11 cellular contexts compared by ENCODE assay signal in the genomic region with DNA sequence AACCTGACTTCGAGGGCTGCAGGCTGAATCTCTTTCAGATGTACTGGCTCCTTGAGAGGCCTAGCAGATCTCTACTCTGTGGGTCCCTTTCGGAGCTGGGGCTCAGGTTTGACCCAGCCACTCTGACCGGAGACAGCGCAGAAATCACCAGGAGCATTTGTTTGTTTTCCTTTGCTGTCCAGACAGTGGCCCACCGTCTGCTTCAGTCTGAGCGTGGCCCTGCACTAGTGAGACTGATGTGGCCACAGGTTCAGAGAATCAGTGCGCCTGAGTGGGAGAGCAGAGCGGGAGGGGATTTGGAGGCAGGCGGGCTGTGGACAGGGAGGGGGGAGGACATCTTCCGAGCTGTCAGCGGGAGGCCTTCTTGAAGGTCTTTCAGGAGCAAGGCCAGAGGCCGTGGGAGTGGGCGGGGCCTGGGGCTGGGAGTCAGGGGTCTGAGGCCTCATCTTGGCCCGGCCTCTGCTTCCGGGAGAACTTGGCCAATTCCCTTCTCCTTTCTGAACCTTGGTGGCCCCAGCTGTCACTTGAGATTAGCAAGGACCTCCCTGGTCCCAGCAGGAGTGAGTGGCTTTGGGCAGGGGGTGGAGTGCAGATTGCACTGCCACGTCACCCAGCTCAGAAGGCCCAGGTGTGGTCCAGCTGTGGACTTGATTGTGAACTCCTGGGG. TPM values are rescaled to one million over a fixed set of nuclear protein-coding genes. Genes with fewer than 3 reads are reported as not detected.
DNase-seq lines count a peak whose midpoint lies in the region; ATAC-seq and TF ChIP-seq lines count a peak whose summit lies in the region.
"Had no signal": no experiment of that assay in that cellular context is flagged by ENCODE, and none has a peak within 500 bp of the region (broad histone marks: within the 10 kb centered on the region; RNA-seq: fewer than 3 reads in every experiment).

No MANE protein-coding gene starts in this region.

- peaks cover 3% of the 10 kb centered on the region for H3K9me3 Mint-ChIP-seq in activated CD4-positive, alpha-beta T cell treated with anti-CD3 and anti-CD28 coated beads for 36 hours (ENCODE audit: low read depth)

- H3K27me3 ChIP-seq in colonic mucosa = no peaks in the 10 kb centered on the region
- no peaks in the 10 kb centered on the region for H3K27me3 ChIP-seq in lung (ENCODE audit: control insufficient read depth, insufficient read depth)
- H3K27me3 ChIP-seq in thymus (ENCODE audit: control insufficient read depth, insufficient read depth) = no peaks in the 10 kb centered on the region

- POLR2A ChIA-PET in activated CD4-positive, alpha-beta T cell treated with anti-CD3 and anti-CD28 coated beads for 36 hours (lab: Charles Lee) = interaction anchor here (0.6 to 0.8 kb wide), 2 partner anchors 8 to 50 kb away, joined by 3 read pairs; no protein-coding TSS in a partner anchor

- intact Hi-C loops in activated CD4-positive, alpha-beta T cell treated with anti-CD3 and anti-CD28 coated beads for 36 hours (cut with DNase I, micrococcal nuclease) = loop anchor here (5.0 to 10.0 kb wide), 6 partner anchors 48 to 900 kb away; partner anchors contain the start of genes KIAA2013 (in 1 of the 2) and UBIAD1 (in 1 of the 2)
- intact Hi-C loops in colonic mucosa (cut with DNase I) = no loop called here

- 50 to 53% methylated on average over 16 of the region's 16 CpGs for WGBS in lung, 2 donors
- 85% methylated on average over 16 of the region's 16 CpGs for WGBS in thymus

- H3K27me3 Mint-ChIP-seq in activated CD4-positive, alpha-beta T cell treated with anti-CD3 and anti-CD28 coated beads for 36 hours = no peaks in the 10 kb centered on the region
- H3K27me3 Mint-ChIP-seq: memory B cell had no signal

- no peaks in the 10 kb centered on the region for H3K36me3 ChIP-seq in colonic mucosa
- no peaks in the 10 kb centered on the region for H3K36me3 ChIP-seq in lung (ENCODE audit: control insufficient read depth in 2 of 2, insufficient read depth in 2 of 2, low read length in 2 of 2)
- no peaks in the 10 kb centered on the region for H3K36me3 ChIP-seq in thymus (ENCODE audit: control insufficient read depth, insufficient read depth)

- no peaks in the 10 kb centered on the region for H3K9me3 ChIP-seq in colonic mucosa
- no peaks in the 10 kb centered on the region for H3K9me3 ChIP-seq in lung (ENCODE audit: control insufficient read depth in 2 of 2, insufficient read depth in 1 of 2, low read length in 1 of 2)
- no peaks in the 10 kb centered on the region for H3K9me3 ChIP-seq in thymus (ENCODE audit: control insufficient read depth)
- H3K9me3 ChIP-seq: A549 had no signal

- no peak for DNase-seq in activated CD4-positive, alpha-beta T cell treated with anti-CD3 and anti-CD28 coated beads for 36 hours
- no peak for DNase-seq in activated CD4-positive, alpha-beta T cell treated with anti-CD3 and anti-CD28 coated beads, Interleukin-2, amount 50 U/mL, for 1 hour
- DNase-seq in colonic mucosa (no peak), lung (ENCODE audit: low spot score) (no peak), AG08396 (ENCODE audit: low spot score) (no peak)
- DNase-seq in NK-92 treated with Interleukin-12 subunit alpha and Interleukin-12 subunit beta, amount 100 ng/mL, for 24 hours (lab: John Stamatoyannopoulos, UW) = no peak
- DNase-seq: effector CD8-positive, alpha-beta T cell had no signal

- peaks cover 91% of the 10 kb centered on the region for H3K4me1 Mint-ChIP-seq in activated CD4-positive, alpha-beta T cell treated with anti-CD3 and anti-CD28 coated beads for 36 hours

- peaks cover 51% of the 10 kb centered on the region for H3K36me3 Mint-ChIP-seq in activated CD4-positive, alpha-beta T cell treated with anti-CD3 and anti-CD28 coated beads for 36 hours (ENCODE audit: low read depth)

- TF ChIP-seq CTCF in colonic mucosa (IDR thresholded peaks at IDR 0.05) (no peak), lung (IDR thresholded peaks at IDR 0.05; ENCODE audit: control extremely low read depth, extremely low read depth) (no peak)

- peak overlapping the region; percentile 97 for H3K27ac Mint-ChIP-seq in activated CD4-positive, alpha-beta T cell treated with anti-CD3 and anti-CD28 coated beads for 36 hours

- no peaks in the 10 kb centered on the region for H3K4me1 ChIP-seq in colonic mucosa
- peaks cover 4 to 56% of the 10 kb centered on the region in 2 donors for H3K4me1 ChIP-seq in lung (ENCODE audit: control insufficient read depth in 2 of 2, insufficient read depth in 2 of 2, low read length in 2 of 2)
- peaks cover 35% of the 10 kb centered on the region for H3K4me1 ChIP-seq in thymus (ENCODE audit: control insufficient read depth, insufficient read depth, low read length)

- peak overlapping the region; percentile 73 for H3K4me3 Mint-ChIP-seq in activated CD4-positive, alpha-beta T cell treated with anti-CD3 and anti-CD28 coated beads for 36 hours

- H3K4me3 ChIP-seq in colonic mucosa (no peak overlapping the region), lung (no peak overlapping the region), thymus (ENCODE audit: low read length) (no peak overlapping the region)
- H3K4me3 ChIP-seq: A549 had no signal

- peak overlapping the region in 1 of 2 donors; percentile 54 for H3K9ac ChIP-seq in colonic mucosa (ENCODE audit: low read depth in 2 of 2, low read length in 2 of 2)

- peak overlapping the region; percentile 40 for H3K27ac ChIP-seq in colonic mucosa
- H3K27ac ChIP-seq in lung (ENCODE audit: low read depth in 1 of 2, low read length in 1 of 2) = peak overlapping the region; percentile 10 to 77
- peak overlapping the region; percentile 48 for H3K27ac ChIP-seq in thymus (ENCODE audit: low read depth)
- H3K27ac ChIP-seq: A549 had no signal

- CTCF ChIA-PET in activated CD4-positive, alpha-beta T cell treated with anti-CD3 and anti-CD28 coated beads for 36 hours (lab: Charles Lee) = interaction anchor here (5.1 kb wide), 1 partner anchor 50 kb away, joined by 48 read pairs; no protein-coding TSS in a partner anchor

- no peak for ATAC-seq in activated CD4-positive, alpha-beta T cell treated with anti-CD3 and anti-CD28 coated beads for 36 hours
- ATAC-seq in lung (ENCODE audit: insufficient read depth, low FRiP score) (no peak), GM19467 (IDR thresholded peaks at IDR 0.05; ENCODE audit: unreplicated experiment) (no peak)
- ATAC-seq: A549 had no signal

RNA-seq across cellular contexts. Expression of gene TNFRSF1B, which starts 8.1 kb away (rescaled TPM):
- 100 to 1,000 TPM; 107 to 116 TPM for total RNA-seq in activated CD4-positive, alpha-beta T cell treated with anti-CD3 and anti-CD28 coated beads for 36 hours
- 10 to 100 TPM; 27.2 to 28.1 TPM for total RNA-seq in colonic mucosa
- total RNA-seq in lung = 10 to 100 TPM; 52.0 to 79.0 TPM
- polyA plus RNA-seq in lung = 100 to 1,000 TPM in 1 of 2 donors, 10 to 100 TPM in 1; 15.4 to 246 TPM
- 35.4 TPM for polyA plus RNA-seq in thymus

RNA-seq across cellular contexts. Expression of gene VPS13D, which starts 54.9 kb away (rescaled TPM):
- 10 to 100 TPM; 20.6 to 22.9 TPM for total RNA-seq in activated CD4-positive, alpha-beta T cell treated with anti-CD3 and anti-CD28 coated beads for 36 hours
- 10 to 100 TPM; 54.3 to 56.0 TPM for total RNA-seq in colonic mucosa
- 10 to 100 TPM; 55.3 to 76.0 TPM for total RNA-seq in lung
- polyA plus RNA-seq in lung = 10 to 100 TPM; 18.4 to 19.7 TPM
- polyA plus RNA-seq in thymus = 21.7 TPM
